1 cellular context compared by ENCODE assay signal in the genomic region with DNA sequence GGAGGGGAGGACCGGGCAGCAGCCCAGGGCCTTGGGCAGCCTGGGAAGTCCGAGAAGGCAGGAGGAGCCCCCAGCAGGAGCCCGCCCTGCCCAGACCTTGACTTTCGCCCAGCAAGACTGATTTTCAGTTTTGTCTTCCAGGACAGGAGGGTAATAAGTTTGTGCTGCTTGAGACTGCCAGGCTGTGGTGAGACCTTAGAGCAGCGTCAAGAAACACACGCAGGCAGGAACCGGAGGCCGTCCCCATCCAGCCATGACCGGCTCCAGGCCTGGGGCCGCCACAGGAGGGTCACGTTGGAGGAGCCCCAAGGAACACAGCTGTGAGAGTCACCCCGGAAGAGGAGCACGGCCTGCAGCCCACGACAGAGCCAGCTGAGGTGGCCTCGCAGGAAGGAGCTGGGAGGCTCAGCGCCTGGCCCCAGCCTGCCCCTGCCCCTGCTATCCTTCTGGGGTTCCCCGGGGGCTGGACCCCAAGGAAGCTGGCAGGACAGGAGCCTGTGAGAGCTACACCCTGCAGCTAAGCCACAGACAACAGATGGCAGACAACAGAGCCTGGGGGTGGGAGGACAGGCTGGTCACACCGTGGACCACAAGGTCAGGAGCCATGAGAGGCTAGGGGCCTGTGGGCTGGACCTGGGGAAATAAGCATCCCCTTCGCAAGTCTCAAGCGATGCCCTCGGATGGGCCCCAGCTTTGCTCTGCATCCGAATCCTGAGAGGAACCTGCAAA.
TF ChIP-seq lines count a peak whose summit lies in the region.

No MANE protein-coding gene starts in this region.

TF ChIP-seq in HepG2, 621 proteins besides CTCF, POLR2A, EP300 and RAD21 (continued from another document):
- TF ChIP-seq BRF2 (CRISPR knock-in tag; IDR thresholded peaks at IDR 0.05) (no peak), NR2F1 (CRISPR knock-in tag; IDR thresholded peaks at IDR 0.05) (no peak), ZNF253 (CRISPR knock-in tag; IDR thresholded peaks at IDR 0.05; ENCODE audit: borderline replicate concordance) (no peak), ZNF441 (CRISPR knock-in tag; IDR thresholded peaks at IDR 0.05; ENCODE audit: borderline replicate concordance) (no peak), ZFP41 (CRISPR knock-in tag; IDR thresholded peaks at IDR 0.05; ENCODE audit: borderline replicate concordance) (no peak)
